ENCODE assay signal across 12 cellular contexts in genomic region chrX:20437678-20438077, GRCh38.
DNase-seq lines count a peak whose midpoint lies in the region; ATAC-seq and TF ChIP-seq lines count a peak whose summit lies in the region.
"Had no signal": no experiment of that assay in that cellular context is flagged by ENCODE, and none has a peak within 500 bp of the region (broad histone marks: within the 10 kb centered on the region; RNA-seq: fewer than 3 reads in every experiment).

No MANE protein-coding gene starts in this region.

- peak overlapping the region; percentile 70 for H3K4me3 Mint-ChIP-seq in activated naive CD8-positive, alpha-beta T cell treated with anti-CD3 and anti-CD28 coated beads, Interleukin-2, amount 10 ng/mL, durations not matched to agents 7 days and 5 days

- peak overlapping the region; percentile 18; the same call in 1 of the 2 replicates for H3K9ac ChIP-seq in DND-41 (ENCODE audit: low read depth, low read length)
- H3K9ac ChIP-seq: parathyroid adenoma had no signal

- no peaks in the 10 kb centered on the region for H3K79me2 ChIP-seq in DND-41 (ENCODE audit: insufficient read depth, low read length)
- H3K79me2 ChIP-seq: parathyroid adenoma had no signal

- H3K9me3 Mint-ChIP-seq in activated naive CD8-positive, alpha-beta T cell treated with anti-CD3 and anti-CD28 coated beads, Interleukin-2, amount 10 ng/mL, durations not matched to agents 7 days and 5 days = no peaks in the 10 kb centered on the region

- peaks cover 50% of the 10 kb centered on the region for H3K4me1 Mint-ChIP-seq in activated naive CD8-positive, alpha-beta T cell treated with anti-CD3 and anti-CD28 coated beads, Interleukin-2, amount 10 ng/mL, durations not matched to agents 7 days and 5 days

- H3K36me3 ChIP-seq in DND-41 (ENCODE audit: insufficient read depth, low read length) (no peaks in the 10 kb centered on the region), left ventricle myocardium inferior (no peaks in the 10 kb centered on the region)
- no peaks in the 10 kb centered on the region for H3K36me3 ChIP-seq in effector memory CD4-positive, alpha-beta T cell (ENCODE audit: control insufficient read depth, insufficient read depth, low read length)
- H3K36me3 ChIP-seq: HAP-1 had no signal

- TF ChIP-seq CTCF in DND-41 (IDR thresholded peaks at IDR 0.05; ENCODE audit: borderline replicate concordance, extremely low read depth, low read length, poor library complexity, severe bottlenecking) (no peak), left ventricle myocardium inferior (IDR thresholded peaks at IDR 0.05; ENCODE audit: borderline replicate concordance) (no peak)

- peak overlapping the region; percentile 98 for H3K27ac Mint-ChIP-seq in activated naive CD8-positive, alpha-beta T cell treated with anti-CD3 and anti-CD28 coated beads, Interleukin-2, amount 10 ng/mL, durations not matched to agents 7 days and 5 days

- no peak for DNase-seq in DND-41
- DNase-seq in activated naive CD8-positive, alpha-beta T cell treated with anti-CD3 and anti-CD28 coated beads, Interleukin-2, amount 10 ng/mL, durations not matched to agents 7 days and 5 days = no peak
- no peak for DNase-seq in effector memory CD4-positive, alpha-beta T cell
- no peak for DNase-seq in left ventricle myocardium inferior
- no peak for DNase-seq in NCI-H146 treated with DMSO at 0.1 percent for 48 hours (lab: John Stamatoyannopoulos, UW; ENCODE audit: unreplicated experiment)
- no peak for DNase-seq in NCI-H774 (lab: John Stamatoyannopoulos, UW)
- DNase-seq: mesendoderm had no signal

- H3K4me1 ChIP-seq in DND-41 (ENCODE audit: insufficient read depth, low read length) (peaks cover 25% of the 10 kb centered on the region), left ventricle myocardium inferior (no peaks in the 10 kb centered on the region)
- peaks cover 23% of the 10 kb centered on the region for H3K4me1 ChIP-seq in effector memory CD4-positive, alpha-beta T cell (ENCODE audit: control insufficient read depth, insufficient read depth, low read length, poor library complexity, severe bottlenecking)
- H3K4me1 ChIP-seq: HAP-1 had no signal

- intact Hi-C loops in left ventricle myocardium inferior (cut with micrococcal nuclease) = no loop called here

- no peaks in the 10 kb centered on the region for H4K20me1 ChIP-seq in DND-41 (ENCODE audit: insufficient read depth, low read length)

- ATAC-seq in DND-41 (ENCODE audit: insufficient read depth, low read depth) (peak; percentile 86), GM18909 (IDR thresholded peaks at IDR 0.05; ENCODE audit: poor library complexity, unreplicated experiment) (peak; percentile 47), HG03196 (IDR thresholded peaks at IDR 0.05; ENCODE audit: unreplicated experiment) (peak; percentile 48)
- ATAC-seq in activated naive CD8-positive, alpha-beta T cell treated with anti-CD3 and anti-CD28 coated beads, Interleukin-2, amount 10 ng/mL, durations not matched to agents 7 days and 5 days (ENCODE audit: low read depth) = peak; percentile 71
- ATAC-seq: K562 had no signal

- H3K27ac ChIP-seq in DND-41 (ENCODE audit: low read length) (peak overlapping the region; percentile 74), left ventricle myocardium inferior (replicated peaks) (no peak overlapping the region)
- no peak overlapping the region for H3K27ac ChIP-seq in effector memory CD4-positive, alpha-beta T cell (ENCODE audit: insufficient read depth, low read length, poor library complexity, severe bottlenecking)
- H3K27ac ChIP-seq: parathyroid adenoma had no signal

- POLR2A ChIA-PET in activated naive CD8-positive, alpha-beta T cell treated with anti-CD3 and anti-CD28 coated beads, Interleukin-2, amount 10 ng/mL, durations not matched to agents 7 days and 5 days (lab: Charles Lee) = interaction anchor here (0.7 to 3.3 kb wide), 4 partner anchors 15 to 296 kb away, joined by 3 to 26 read pairs (median 4); partner anchors contain the start of gene EIF1AX

- H3K4me2 ChIP-seq in DND-41 (ENCODE audit: insufficient read depth, low read length) = peak overlapping the region; percentile 51

- H3K4me3 ChIP-seq in DND-41 (ENCODE audit: low read depth in 1 of 2, low read length in 2 of 2) (no peak overlapping the region), left ventricle myocardium inferior (no peak overlapping the region)
- H3K4me3 ChIP-seq in effector memory CD4-positive, alpha-beta T cell (ENCODE audit: insufficient read depth, low read depth, low read length, poor library complexity, severe bottlenecking) = no peak overlapping the region
- H3K4me3 ChIP-seq: HAP-1, K562 had no signal

- no peaks in the 10 kb centered on the region for H3K27me3 Mint-ChIP-seq in activated naive CD8-positive, alpha-beta T cell treated with anti-CD3 and anti-CD28 coated beads, Interleukin-2, amount 10 ng/mL, durations not matched to agents 7 days and 5 days

- H3K27me3 ChIP-seq in DND-41 (ENCODE audit: insufficient read depth, low read length, poor library complexity) (no peaks in the 10 kb centered on the region), left ventricle myocardium inferior (ENCODE audit: low read depth) (no peaks in the 10 kb centered on the region)
- no peaks in the 10 kb centered on the region for H3K27me3 ChIP-seq in effector memory CD4-positive, alpha-beta T cell (replicated peaks; ENCODE audit: control insufficient read depth, insufficient read depth, low read length, poor library complexity, severe bottlenecking)

- H3K9me3 ChIP-seq in DND-41 (ENCODE audit: insufficient read depth, low read length, severe bottlenecking) (no peaks in the 10 kb centered on the region), left ventricle myocardium inferior (replicated peaks) (no peaks in the 10 kb centered on the region)
- H3K9me3 ChIP-seq in effector memory CD4-positive, alpha-beta T cell (ENCODE audit: control insufficient read depth, low read length) = no peaks in the 10 kb centered on the region
- H3K9me3 ChIP-seq: HAP-1 had no signal

- H2AFZ ChIP-seq in DND-41 (ENCODE audit: low read depth, low read length) = peak overlapping the region; percentile 59; the same call in 1 of the 2 replicates
- H2AFZ ChIP-seq: parathyroid adenoma had no signal

- peaks cover 14% of the 10 kb centered on the region for H3K36me3 Mint-ChIP-seq in activated naive CD8-positive, alpha-beta T cell treated with anti-CD3 and anti-CD28 coated beads, Interleukin-2, amount 10 ng/mL, durations not matched to agents 7 days and 5 days
